In the genomic region with DNA sequence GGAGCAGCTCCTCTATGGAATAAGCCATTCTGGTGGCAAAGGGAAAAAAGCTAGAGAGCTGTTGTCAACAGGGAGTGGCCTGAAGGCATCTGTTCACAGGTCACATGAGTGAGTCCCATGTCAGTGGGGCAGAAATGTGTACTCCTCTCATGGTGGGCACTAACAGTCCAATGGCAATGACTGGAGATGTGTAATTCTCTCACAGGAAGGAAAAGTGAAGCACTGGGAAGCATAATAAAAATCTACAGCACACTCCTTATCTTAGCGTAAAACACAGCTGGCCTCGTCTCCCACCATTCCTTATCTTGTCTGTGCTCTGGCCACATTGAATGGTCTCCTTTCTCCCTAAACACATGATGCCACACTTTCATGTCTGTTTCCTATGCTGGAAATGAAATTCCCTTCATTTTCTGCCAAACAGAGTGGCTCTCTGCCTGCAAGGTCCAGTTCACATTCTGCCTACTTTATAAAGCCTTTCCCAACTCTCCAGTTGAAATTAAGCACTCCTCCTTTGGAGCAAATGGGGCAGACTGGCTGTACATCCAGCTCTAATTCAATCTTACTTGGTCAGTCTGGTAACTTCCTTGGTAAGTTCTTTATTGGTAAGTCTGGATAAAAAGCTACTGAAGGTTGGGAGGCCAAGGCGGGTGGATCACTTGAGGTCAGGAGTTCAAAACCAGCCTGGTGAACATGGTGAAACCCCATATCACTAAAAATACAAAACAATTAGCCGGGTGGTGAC, we compare ENCODE assay signal across 1 cellular context.
A peak's percentile ranks its signal among the peaks of the same experiment; 100 is the strongest.
TF ChIP-seq lines count a peak whose summit lies in the region.

No MANE protein-coding gene starts in this region.

TF ChIP-seq in K562, 482 proteins besides CTCF, POLR2A, EP300 and RAD21 (continued from another document and continues in another):
- TF ChIP-seq, protein P1, sequence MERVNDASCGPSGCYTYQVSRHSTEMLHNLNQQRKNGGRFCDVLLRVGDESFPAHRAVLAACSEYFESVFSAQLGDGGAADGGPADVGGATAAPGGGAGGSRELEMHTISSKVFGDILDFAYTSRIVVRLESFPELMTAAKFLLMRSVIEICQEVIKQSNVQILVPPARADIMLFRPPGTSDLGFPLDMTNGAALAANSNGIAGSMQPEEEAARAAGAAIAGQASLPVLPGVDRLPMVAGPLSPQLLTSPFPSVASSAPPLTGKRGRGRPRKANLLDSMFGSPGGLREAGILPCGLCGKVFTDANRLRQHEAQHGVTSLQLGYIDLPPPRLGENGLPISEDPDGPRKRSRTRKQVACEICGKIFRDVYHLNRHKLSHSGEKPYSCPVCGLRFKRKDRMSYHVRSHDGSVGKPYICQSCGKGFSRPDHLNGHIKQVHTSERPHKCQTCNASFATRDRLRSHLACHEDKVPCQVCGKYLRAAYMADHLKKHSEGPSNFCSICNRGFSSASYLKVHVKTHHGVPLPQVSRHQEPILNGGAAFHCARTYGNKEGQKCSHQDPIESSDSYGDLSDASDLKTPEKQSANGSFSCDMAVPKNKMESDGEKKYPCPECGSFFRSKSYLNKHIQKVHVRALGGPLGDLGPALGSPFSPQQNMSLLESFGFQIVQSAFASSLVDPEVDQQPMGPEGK (CRISPR knock-in tag; IDR thresholded peaks at IDR 0.05; ENCODE audit: borderline replicate concordance) = no peak
- TF ChIP-seq PRMT5 (CRISPR knock-in tag; IDR thresholded peaks at IDR 0.05) (no peak), TARDBP (IDR thresholded peaks at IDR 0.05) (peak; percentile 82; the same call in 1 of the 2 replicates), POU5F1 (IDR thresholded peaks at IDR 0.05; ENCODE audit: borderline replicate concordance, low read depth, low read length, partially characterized antibody) (no peak), ZNF197 (CRISPR knock-in tag; IDR thresholded peaks at IDR 0.05; ENCODE audit: low read depth) (peak; percentile 80; the same call in 1 of the 2 replicates), ADNP (tag; IDR thresholded peaks at IDR 0.05) (no peak), BRCA1 (IDR thresholded peaks at IDR 0.05) (no peak), BRCA1 (CRISPR knock-in tag; IDR thresholded peaks at IDR 0.05) (no peak), MYBL2 (IDR thresholded peaks at IDR 0.05; ENCODE audit: low read depth) (no peak; the same call in 1 of the 2 replicates), MYBL2 (CRISPR knock-in tag; IDR thresholded peaks at IDR 0.05; ENCODE audit: borderline replicate concordance) (no peak), NR3C1 (CRISPR knock-in tag; IDR thresholded peaks at IDR 0.05) (no peak), FIP1L1 (IDR thresholded peaks at IDR 0.05; ENCODE audit: low read depth, low read length, poor library complexity, severe bottlenecking) (no peak), RFX5 (IDR thresholded peaks at IDR 0.05; ENCODE audit: low read depth, low read length) (no peak), ESRRA (IDR thresholded peaks at IDR 0.05; ENCODE audit: borderline replicate concordance, low read depth) (peak; percentile 20; the same call in 1 of the 2 replicates), ZBTB17 (CRISPR knock-in tag; IDR thresholded peaks at IDR 0.05) (peak; percentile 79; the same call in 1 of the 2 replicates), XRCC3 (IDR thresholded peaks at IDR 0.05) (no peak), ZNF41 (CRISPR knock-in tag; conservative IDR thresholded peaks at IDR 0.05) (no peak), ZNF75A (CRISPR knock-in tag; IDR thresholded peaks at IDR 0.05) (no peak), ESRRB (CRISPR knock-in tag; IDR thresholded peaks at IDR 0.05; ENCODE audit: borderline replicate concordance) (no peak), POLR3A (IDR thresholded peaks at IDR 0.05; ENCODE audit: borderline replicate concordance, extremely low read depth, insufficient read depth, insufficient read length) (no peak), ZNF324 (CRISPR knock-in tag; IDR thresholded peaks at IDR 0.05) (no peak), BHLHE40 (IDR thresholded peaks at IDR 0.05; ENCODE audit: low read length) (peak; percentile 87), TBL1XR1 (IDR thresholded peaks at IDR 0.05; ENCODE audit: low read length in 2 of 2) (peak; percentile 74 to 95; a peak in 3 of 4 replicates), JUN (IDR thresholded peaks at IDR 0.05; ENCODE audit: borderline replicate concordance, low read depth, low read length) (0 out of 2 replicates have a peak, but pooled peaks have one; percentile 42), JUN (CRISPR knock-in tag; IDR thresholded peaks at IDR 0.05; ENCODE audit: borderline replicate concordance) (no peak), ZNF445 (CRISPR knock-in tag; IDR thresholded peaks at IDR 0.05; ENCODE audit: low read depth) (no peak), NFYB (IDR thresholded peaks at IDR 0.05; ENCODE audit: extremely low read depth, insufficient read length) (no peak), HMG20A (CRISPR knock-in tag; conservative IDR thresholded peaks at IDR 0.05) (no peak), PML (IDR thresholded peaks at IDR 0.05; ENCODE audit: low read length) (peak; percentile 94), CBFB (CRISPR knock-in tag; IDR thresholded peaks at IDR 0.05) (no peak), PHB2 (IDR thresholded peaks at IDR 0.05; ENCODE audit: low read depth) (peak; percentile 90), POLR2AphosphoS5 (IDR thresholded peaks at IDR 0.05; ENCODE audit: control insufficient read depth, insufficient read depth, low read depth, low read length) (peak; percentile 96), HDAC6 (IDR thresholded peaks at IDR 0.05; ENCODE audit: low read depth, low read length) (no peak), TGIF2 (CRISPR knock-in tag; IDR thresholded peaks at IDR 0.05) (no peak), SNIP1 (IDR thresholded peaks at IDR 0.05; ENCODE audit: low read depth) (no peak), THRAP3 (IDR thresholded peaks at IDR 0.05; ENCODE audit: borderline replicate concordance) (no peak), ZNF584 (CRISPR knock-in tag; IDR thresholded peaks at IDR 0.05; ENCODE audit: low read depth) (peak; percentile 93; the same call in 1 of the 2 replicates), MED1 (CRISPR knock-in tag; IDR thresholded peaks at IDR 0.05; ENCODE audit: borderline replicate concordance) (no peak), NFIC (IDR thresholded peaks at IDR 0.05) (peak; percentile 89), CREBBP (IDR thresholded peaks at IDR 0.05; ENCODE audit: low read depth, low read length) (no peak), ZNF143 (CRISPR knock-in tag; IDR thresholded peaks at IDR 0.05) (no peak), ARID2 (IDR thresholded peaks at IDR 0.05) (no peak), LARP7 (IDR thresholded peaks at IDR 0.05) (no peak), RNF2 (IDR thresholded peaks at IDR 0.05) (peak; percentile 93), OTX1 (CRISPR knock-in tag; IDR thresholded peaks at IDR 0.05) (peak; percentile 64; the same call in 1 of the 2 replicates), U2AF2 (optimal IDR thresholded peaks at IDR 0.05; ENCODE audit: low read depth, low read length) (no peak), SIX5 (IDR thresholded peaks at IDR 0.05; ENCODE audit: borderline replicate concordance in 1 of 2, insufficient read depth in 1 of 2, low read depth in 1 of 2, low read length in 2 of 2) (no peak)
- TF ChIP-seq, protein P2, sequence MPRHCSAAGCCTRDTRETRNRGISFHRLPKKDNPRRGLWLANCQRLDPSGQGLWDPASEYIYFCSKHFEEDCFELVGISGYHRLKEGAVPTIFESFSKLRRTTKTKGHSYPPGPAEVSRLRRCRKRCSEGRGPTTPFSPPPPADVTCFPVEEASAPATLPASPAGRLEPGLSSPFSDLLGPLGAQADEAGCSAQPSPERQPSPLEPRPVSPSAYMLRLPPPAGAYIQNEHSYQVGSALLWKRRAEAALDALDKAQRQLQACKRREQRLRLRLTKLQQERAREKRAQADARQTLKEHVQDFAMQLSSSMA (CRISPR knock-in tag; IDR thresholded peaks at IDR 0.05) = no peak
- TF ChIP-seq, protein P3, sequence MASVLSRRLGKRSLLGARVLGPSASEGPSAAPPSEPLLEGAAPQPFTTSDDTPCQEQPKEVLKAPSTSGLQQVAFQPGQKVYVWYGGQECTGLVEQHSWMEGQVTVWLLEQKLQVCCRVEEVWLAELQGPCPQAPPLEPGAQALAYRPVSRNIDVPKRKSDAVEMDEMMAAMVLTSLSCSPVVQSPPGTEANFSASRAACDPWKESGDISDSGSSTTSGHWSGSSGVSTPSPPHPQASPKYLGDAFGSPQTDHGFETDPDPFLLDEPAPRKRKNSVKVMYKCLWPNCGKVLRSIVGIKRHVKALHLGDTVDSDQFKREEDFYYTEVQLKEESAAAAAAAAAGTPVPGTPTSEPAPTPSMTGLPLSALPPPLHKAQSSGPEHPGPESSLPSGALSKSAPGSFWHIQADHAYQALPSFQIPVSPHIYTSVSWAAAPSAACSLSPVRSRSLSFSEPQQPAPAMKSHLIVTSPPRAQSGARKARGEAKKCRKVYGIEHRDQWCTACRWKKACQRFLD (CRISPR knock-in tag; IDR thresholded peaks at IDR 0.05) = peak; percentile 98
- TF ChIP-seq, protein P4, sequence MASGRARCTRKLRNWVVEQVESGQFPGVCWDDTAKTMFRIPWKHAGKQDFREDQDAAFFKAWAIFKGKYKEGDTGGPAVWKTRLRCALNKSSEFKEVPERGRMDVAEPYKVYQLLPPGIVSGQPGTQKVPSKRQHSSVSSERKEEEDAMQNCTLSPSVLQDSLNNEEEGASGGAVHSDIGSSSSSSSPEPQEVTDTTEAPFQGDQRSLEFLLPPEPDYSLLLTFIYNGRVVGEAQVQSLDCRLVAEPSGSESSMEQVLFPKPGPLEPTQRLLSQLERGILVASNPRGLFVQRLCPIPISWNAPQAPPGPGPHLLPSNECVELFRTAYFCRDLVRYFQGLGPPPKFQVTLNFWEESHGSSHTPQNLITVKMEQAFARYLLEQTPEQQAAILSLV (tag; IDR thresholded peaks at IDR 0.05) = peak; percentile 56; the same call in 1 of the 2 replicates
- TF ChIP-seq, protein P5, sequence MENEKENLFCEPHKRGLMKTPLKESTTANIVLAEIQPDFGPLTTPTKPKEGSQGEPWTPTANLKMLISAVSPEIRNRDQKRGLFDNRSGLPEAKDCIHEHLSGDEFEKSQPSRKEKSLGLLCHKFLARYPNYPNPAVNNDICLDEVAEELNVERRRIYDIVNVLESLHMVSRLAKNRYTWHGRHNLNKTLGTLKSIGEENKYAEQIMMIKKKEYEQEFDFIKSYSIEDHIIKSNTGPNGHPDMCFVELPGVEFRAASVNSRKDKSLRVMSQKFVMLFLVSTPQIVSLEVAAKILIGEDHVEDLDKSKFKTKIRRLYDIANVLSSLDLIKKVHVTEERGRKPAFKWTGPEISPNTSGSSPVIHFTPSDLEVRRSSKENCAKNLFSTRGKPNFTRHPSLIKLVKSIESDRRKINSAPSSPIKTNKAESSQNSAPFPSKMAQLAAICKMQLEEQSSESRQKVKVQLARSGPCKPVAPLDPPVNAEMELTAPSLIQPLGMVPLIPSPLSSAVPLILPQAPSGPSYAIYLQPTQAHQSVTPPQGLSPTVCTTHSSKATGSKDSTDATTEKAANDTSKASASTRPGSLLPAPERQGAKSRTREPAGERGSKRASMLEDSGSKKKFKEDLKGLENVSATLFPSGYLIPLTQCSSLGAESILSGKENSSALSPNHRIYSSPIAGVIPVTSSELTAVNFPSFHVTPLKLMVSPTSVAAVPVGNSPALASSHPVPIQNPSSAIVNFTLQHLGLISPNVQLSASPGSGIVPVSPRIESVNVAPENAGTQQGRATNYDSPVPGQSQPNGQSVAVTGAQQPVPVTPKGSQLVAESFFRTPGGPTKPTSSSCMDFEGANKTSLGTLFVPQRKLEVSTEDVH (IDR thresholded peaks at IDR 0.05; ENCODE audit: low read depth, partially characterized antibody) = no peak
- TF ChIP-seq, protein P6, sequence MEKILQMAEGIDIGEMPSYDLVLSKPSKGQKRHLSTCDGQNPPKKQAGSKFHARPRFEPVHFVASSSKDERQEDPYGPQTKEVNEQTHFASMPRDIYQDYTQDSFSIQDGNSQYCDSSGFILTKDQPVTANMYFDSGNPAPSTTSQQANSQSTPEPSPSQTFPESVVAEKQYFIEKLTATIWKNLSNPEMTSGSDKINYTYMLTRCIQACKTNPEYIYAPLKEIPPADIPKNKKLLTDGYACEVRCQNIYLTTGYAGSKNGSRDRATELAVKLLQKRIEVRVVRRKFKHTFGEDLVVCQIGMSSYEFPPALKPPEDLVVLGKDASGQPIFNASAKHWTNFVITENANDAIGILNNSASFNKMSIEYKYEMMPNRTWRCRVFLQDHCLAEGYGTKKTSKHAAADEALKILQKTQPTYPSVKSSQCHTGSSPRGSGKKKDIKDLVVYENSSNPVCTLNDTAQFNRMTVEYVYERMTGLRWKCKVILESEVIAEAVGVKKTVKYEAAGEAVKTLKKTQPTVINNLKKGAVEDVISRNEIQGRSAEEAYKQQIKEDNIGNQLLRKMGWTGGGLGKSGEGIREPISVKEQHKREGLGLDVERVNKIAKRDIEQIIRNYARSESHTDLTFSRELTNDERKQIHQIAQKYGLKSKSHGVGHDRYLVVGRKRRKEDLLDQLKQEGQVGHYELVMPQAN (IDR thresholded peaks at IDR 0.05; ENCODE audit: borderline replicate concordance) = no peak
- TF ChIP-seq, protein P7, sequence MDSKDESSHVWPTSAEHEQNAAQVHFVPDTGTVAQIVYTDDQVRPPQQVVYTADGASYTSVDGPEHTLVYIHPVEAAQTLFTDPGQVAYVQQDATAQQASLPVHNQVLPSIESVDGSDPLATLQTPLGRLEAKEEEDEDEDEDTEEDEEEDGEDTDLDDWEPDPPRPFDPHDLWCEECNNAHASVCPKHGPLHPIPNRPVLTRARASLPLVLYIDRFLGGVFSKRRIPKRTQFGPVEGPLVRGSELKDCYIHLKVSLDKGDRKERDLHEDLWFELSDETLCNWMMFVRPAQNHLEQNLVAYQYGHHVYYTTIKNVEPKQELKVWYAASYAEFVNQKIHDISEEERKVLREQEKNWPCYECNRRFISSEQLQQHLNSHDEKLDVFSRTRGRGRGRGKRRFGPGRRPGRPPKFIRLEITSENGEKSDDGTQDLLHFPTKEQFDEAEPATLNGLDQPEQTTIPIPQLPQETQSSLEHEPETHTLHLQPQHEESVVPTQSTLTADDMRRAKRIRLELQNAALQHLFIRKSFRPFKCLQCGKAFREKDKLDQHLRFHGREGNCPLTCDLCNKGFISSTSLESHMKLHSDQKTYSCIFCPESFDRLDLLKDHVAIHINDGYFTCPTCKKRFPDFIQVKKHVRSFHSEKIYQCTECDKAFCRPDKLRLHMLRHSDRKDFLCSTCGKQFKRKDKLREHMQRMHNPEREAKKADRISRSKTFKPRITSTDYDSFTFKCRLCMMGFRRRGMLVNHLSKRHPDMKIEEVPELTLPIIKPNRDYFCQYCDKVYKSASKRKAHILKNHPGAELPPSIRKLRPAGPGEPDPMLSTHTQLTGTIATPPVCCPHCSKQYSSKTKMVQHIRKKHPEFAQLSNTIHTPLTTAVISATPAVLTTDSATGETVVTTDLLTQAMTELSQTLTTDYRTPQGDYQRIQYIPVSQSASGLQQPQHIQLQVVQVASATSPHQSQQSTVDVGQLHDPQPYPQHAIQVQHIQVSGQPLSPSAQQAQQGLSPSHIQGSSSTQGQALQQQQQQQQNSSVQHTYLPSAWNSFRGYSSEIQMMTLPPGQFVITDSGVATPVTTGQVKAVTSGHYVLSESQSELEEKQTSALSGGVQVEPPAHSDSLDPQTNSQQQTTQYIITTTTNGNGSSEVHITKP (IDR thresholded peaks at IDR 0.05; ENCODE audit: partially characterized antibody) = peak; percentile 68
- TF ChIP-seq, protein P8, sequence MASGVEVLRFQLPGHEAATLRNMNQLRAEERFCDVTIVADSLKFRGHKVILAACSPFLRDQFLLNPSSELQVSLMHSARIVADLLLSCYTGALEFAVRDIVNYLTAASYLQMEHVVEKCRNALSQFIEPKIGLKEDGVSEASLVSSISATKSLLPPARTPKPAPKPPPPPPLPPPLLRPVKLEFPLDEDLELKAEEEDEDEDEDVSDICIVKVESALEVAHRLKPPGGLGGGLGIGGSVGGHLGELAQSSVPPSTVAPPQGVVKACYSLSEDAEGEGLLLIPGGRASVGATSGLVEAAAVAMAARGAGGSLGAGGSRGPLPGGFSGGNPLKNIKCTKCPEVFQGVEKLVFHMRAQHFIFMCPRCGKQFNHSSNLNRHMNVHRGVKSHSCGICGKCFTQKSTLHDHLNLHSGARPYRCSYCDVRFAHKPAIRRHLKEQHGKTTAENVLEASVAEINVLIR (CRISPR knock-in tag; IDR thresholded peaks at IDR 0.05) = no peak
